ENCODE assay signal across 31 cellular contexts in the genomic region with DNA sequence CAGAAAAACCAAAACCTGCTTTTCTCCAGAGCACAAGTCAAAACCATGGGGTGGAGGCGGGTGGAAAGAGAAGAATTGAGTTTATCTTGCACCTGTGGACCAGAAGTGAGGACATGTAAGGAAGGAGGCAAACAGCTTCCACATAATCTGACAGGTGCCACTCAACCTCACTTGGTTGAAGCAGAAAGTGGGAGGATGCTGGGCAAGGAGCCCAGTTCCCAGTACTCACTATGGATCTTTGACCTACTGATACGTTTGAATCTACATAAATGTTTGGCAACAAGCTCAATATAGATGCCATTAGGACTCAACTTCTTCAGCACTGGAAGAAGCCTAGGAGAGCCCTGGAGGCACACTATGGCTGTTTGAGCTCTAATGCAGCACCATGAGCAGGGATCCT.
"Had no signal": no experiment of that assay in that cellular context is flagged by ENCODE, and none has a peak within 500 bp of the region (broad histone marks: within the 10 kb centered on the region; RNA-seq: fewer than 3 reads in every experiment).

No MANE protein-coding gene starts in this region.

- H3K4me3 Mint-ChIP-seq: naive thymus-derived CD8-positive, alpha-beta T cell; natural killer cell treated with Interleukin-12 subunit alpha and Interleukin-12 subunit beta and Interleukin-15 and Interleukin-18, amount 100 ng/mL, for 72 hours; nephron progenitor cell; neural crest cell; stimulated activated memory B cell treated with anti-CD40 and anti-IgM and Interleukin-4, amounts not matched to agents 10 μg/mL and 1 μg/mL and 100 μg/mL, for 72 hours; stimulated activated naive CD8-positive, alpha-beta T cell treated with anti-CD3 and anti-CD28 coated beads, Interleukin-15, amount 100 ng/mL, for 72 hours; type B pancreatic cell had no signal

- H3K36me3 Mint-ChIP-seq: natural killer cell treated with Interleukin-12 subunit alpha and Interleukin-12 subunit beta and Interleukin-15 and Interleukin-18, amount 100 ng/mL, for 72 hours had no signal

- H3K9me3 ChIP-seq: pancreas, psoas muscle, right lobe of liver, sigmoid colon, spleen, suprapubic skin, testis, tibial artery, transverse colon, upper lobe of right lung, uterus had no signal

- H3K9me3 Mint-ChIP-seq: natural killer cell treated with Interleukin-12 subunit alpha and Interleukin-12 subunit beta and Interleukin-15 and Interleukin-18, amount 100 ng/mL, for 72 hours; stimulated activated memory B cell treated with anti-CD40 and anti-IgM and Interleukin-4, amounts not matched to agents 10 μg/mL and 1 μg/mL and 100 μg/mL, for 72 hours; type B pancreatic cell had no signal

- H3K36me3 ChIP-seq: neutrophil, pancreas, suprapubic skin, upper lobe of right lung, uterus had no signal

- ATAC-seq: naive thymus-derived CD8-positive, alpha-beta T cell; natural killer cell treated with Interleukin-12 subunit alpha and Interleukin-12 subunit beta and Interleukin-15 and Interleukin-18, amount 100 ng/mL, for 72 hours; pancreas; psoas muscle; right cardiac atrium; right lobe of liver; stimulated activated memory B cell treated with anti-CD40 and anti-IgM and Interleukin-4, amounts not matched to agents 10 μg/mL and 1 μg/mL and 100 μg/mL, for 72 hours; stimulated activated naive CD8-positive, alpha-beta T cell treated with anti-CD3 and anti-CD28 coated beads, Interleukin-15, amount 100 ng/mL, for 72 hours; stimulated activated naive CD8-positive, alpha-beta T cell treated with anti-CD3 and anti-CD28 coated beads, Interleukin-15, Interleukin-2, amounts not matched to agents 100 U/mL and 50 U/mL, for 24 hours; upper lobe of right lung had no signal

- DNase-seq: naive thymus-derived CD8-positive, alpha-beta T cell; nephron progenitor cell; nucleus accumbens; pancreas; psoas muscle; right cardiac atrium; right lobe of liver; sigmoid colon; spleen; stimulated activated CD4-positive, alpha-beta T cell treated with anti-CD3 and anti-CD28 coated beads, Interleukin-12 subunit alpha, Interleukin-12 subunit beta, amount 100 ng/mL, for 4 hours; stimulated activated CD4-positive, alpha-beta T cell treated with anti-CD3 and anti-CD28 coated beads, Interleukin-1b, Interleukin-23, amount 100 ng/mL, for 48 hours; stimulated activated CD4-positive, alpha-beta T cell treated with anti-CD3 and anti-CD28 coated beads, Interleukin-4, amount 100 ng/mL, for 1 hour; stimulated activated CD4-positive, alpha-beta T cell treated with anti-CD3 and anti-CD28 coated beads, Interleukin-4, amount 100 ng/mL, for 4 hours; stimulated activated CD8-positive, alpha-beta memory T cell treated with anti-CD3 and anti-CD28 coated beads, Interleukin-4, amount 100 ng/mL, for 48 hours; stimulated activated naive CD4-positive, alpha-beta T cell; stimulated activated naive CD8-positive, alpha-beta T cell treated with anti-CD3 and anti-CD28 coated beads, Interleukin-15, amount 100 ng/mL, for 72 hours; stimulated activated naive CD8-positive, alpha-beta T cell treated with anti-CD3 and anti-CD28 coated beads, Interleukin-15, Interleukin-2, amounts not matched to agents 100 U/mL and 50 U/mL, for 24 hours; substantia nigra; testis; tibial artery; transverse colon; upper lobe of right lung; uterus had no signal

- H3K27ac Mint-ChIP-seq: naive thymus-derived CD8-positive, alpha-beta T cell; natural killer cell treated with Interleukin-12 subunit alpha and Interleukin-12 subunit beta and Interleukin-15 and Interleukin-18, amount 100 ng/mL, for 72 hours; nephron progenitor cell; progenitor cell of endocrine pancreas; stimulated activated memory B cell treated with anti-CD40 and anti-IgM and Interleukin-4, amounts not matched to agents 10 μg/mL and 1 μg/mL and 100 μg/mL, for 72 hours; stimulated activated naive CD8-positive, alpha-beta T cell treated with anti-CD3 and anti-CD28 coated beads, Interleukin-15, amount 100 ng/mL, for 72 hours; type B pancreatic cell had no signal

- H3K4me3 ChIP-seq: pancreas, psoas muscle, right lobe of liver, sigmoid colon, smooth muscle cell, spleen, suprapubic skin, testis, tibial artery, transverse colon, upper lobe of right lung, uterus had no signal

- H3K27me3 ChIP-seq: neutrophil, pancreas, right lobe of liver, sigmoid colon, spleen, suprapubic skin, testis, tibial artery, transverse colon, upper lobe of right lung, uterus had no signal

- H3K27me3 Mint-ChIP-seq: naive thymus-derived CD8-positive, alpha-beta T cell; natural killer cell treated with Interleukin-12 subunit alpha and Interleukin-12 subunit beta and Interleukin-15 and Interleukin-18, amount 100 ng/mL, for 72 hours; progenitor cell of endocrine pancreas; stimulated activated memory B cell treated with anti-CD40 and anti-IgM and Interleukin-4, amounts not matched to agents 10 μg/mL and 1 μg/mL and 100 μg/mL, for 72 hours; stimulated activated naive CD8-positive, alpha-beta T cell treated with anti-CD3 and anti-CD28 coated beads, Interleukin-15, amount 100 ng/mL, for 72 hours; type B pancreatic cell had no signal

- H3K4me1 Mint-ChIP-seq: neural crest cell; stimulated activated naive CD8-positive, alpha-beta T cell treated with anti-CD3 and anti-CD28 coated beads, Interleukin-15, amount 100 ng/mL, for 72 hours had no signal

- H3K4me1 ChIP-seq: pancreas, right lobe of liver, sigmoid colon, suprapubic skin, testis, tibial artery, transverse colon, upper lobe of right lung, uterus had no signal
